Comparison of ENCODE assay signal across 15 cellular contexts in genomic region chr2:45241061-45241561, GRCh38.
DNase-seq lines count a peak whose midpoint lies in the region; ATAC-seq and TF ChIP-seq lines count a peak whose summit lies in the region.
"Had no signal": no experiment of that assay in that cellular context is flagged by ENCODE, and none has a peak within 500 bp of the region (broad histone marks: within the 10 kb centered on the region; RNA-seq: fewer than 3 reads in every experiment).

No MANE protein-coding gene starts in this region.

- no peak for TF ChIP-seq POLR2A in prostate gland (IDR thresholded peaks at IDR 0.05)

- peak overlapping the region; percentile 20 for H3K4me3 ChIP-seq in GM23248
- H3K4me3 ChIP-seq in OCI-LY1 (ENCODE audit: low read depth, low read length, poor library complexity, severe bottlenecking): no peak overlapping the region
- H3K4me3 ChIP-seq in retinal pigment epithelial cell (ENCODE audit: low read length): no peak overlapping the region
- H3K4me3 ChIP-seq in prostate gland: no peak overlapping the region
- no peak overlapping the region for H3K4me3 ChIP-seq in CD8-positive, alpha-beta T cell (ENCODE audit: low read depth, low read length)
- H3K4me3 ChIP-seq: right lobe of liver had no signal

- H2BK120ac ChIP-seq in H9 (ENCODE audit: low read depth, low read length, poor library complexity, severe bottlenecking): no peak overlapping the region

- H3K4me2 ChIP-seq in GM23248 (ENCODE audit: unreplicated experiment): peak overlapping the region; percentile 75
- no peak overlapping the region for H3K4me2 ChIP-seq in OCI-LY1 (ENCODE audit: low read length)
- H3K4me2 ChIP-seq in H9 (ENCODE audit: insufficient read depth, insufficient read length, low read length): no peak overlapping the region

- DNase-seq in GM23248 (peak; percentile 58), dermis blood vessel endothelial cell (peak; percentile 40), retinal pigment epithelial cell (ENCODE audit: low read depth) (peak; percentile 59), prostate gland (ENCODE audit: low spot score) (no peak), H9 (no peak), NAMALWA (ENCODE audit: low spot score) (no peak)
- DNase-seq in CD8-positive, alpha-beta T cell: no peak
- DNase-seq: activated CD4-positive, alpha-beta T cell treated with anti-CD3 and anti-CD28 coated beads for 36 hours; activated naive CD8-positive, alpha-beta T cell treated with anti-CD3 and anti-CD28 coated beads, Interleukin-2, amount 50 U/mL, for 24 hours; CD4-positive, CD25-positive, alpha-beta regulatory T cell; naive thymus-derived CD8-positive, alpha-beta T cell; NCI-H2171; right lobe of liver; stimulated activated naive CD8-positive, alpha-beta T cell treated with anti-CD3 and anti-CD28 coated beads, Interleukin-15, Interleukin-2, amounts not matched to agents 100 U/mL and 50 U/mL, for 24 hours had no signal

- H3T11ph ChIP-seq in H9 (ENCODE audit: low read length): no peak overlapping the region

- intact Hi-C loops in prostate gland (cut with DNase I): no loop called here
- intact Hi-C loops in CD8-positive, alpha-beta T cell (cut with DNase I, micrococcal nuclease): no loop called here

- no peak overlapping the region for H4K91ac ChIP-seq in H9 (ENCODE audit: insufficient read length, low read depth, low read length)

- POLR2A ChIA-PET in CD8-positive, alpha-beta T cell (lab: Charles Lee): no interaction called here

- H2BK20ac ChIP-seq in H9 (ENCODE audit: low read depth, low read length, poor library complexity, severe bottlenecking): no peak overlapping the region

- H3F3A ChIP-seq in GM23248 (ENCODE audit: insufficient read depth) (peaks cover 16% of the 10 kb centered on the region; the same call in 1 of the 2 replicates), OCI-LY1 (ENCODE audit: insufficient read depth, low read length) (no peaks in the 10 kb centered on the region)

- H3K36me3 ChIP-seq in GM23248 (ENCODE audit: low read depth): no peaks in the 10 kb centered on the region
- H3K36me3 ChIP-seq in OCI-LY1 (ENCODE audit: insufficient read depth, low read length): no peaks in the 10 kb centered on the region
- H3K36me3 ChIP-seq in prostate gland: no peaks in the 10 kb centered on the region
- H3K36me3 ChIP-seq in CD8-positive, alpha-beta T cell (ENCODE audit: insufficient read depth, low read length): no peaks in the 10 kb centered on the region
- H3K36me3 ChIP-seq: right lobe of liver had no signal

- no peaks in the 10 kb centered on the region for H3K36me3 Mint-ChIP-seq in H9 (ENCODE audit: insufficient read depth in 1 of 3, low read depth in 3 of 3)
- no peaks in the 10 kb centered on the region for H3K36me3 Mint-ChIP-seq in CD8-positive, alpha-beta T cell
- H3K36me3 Mint-ChIP-seq: CD4-positive, CD25-positive, alpha-beta regulatory T cell; naive thymus-derived CD8-positive, alpha-beta T cell had no signal

- peaks cover 1% of the 10 kb centered on the region for H3K27me3 Mint-ChIP-seq in H9 (ENCODE audit: low read depth)
- H3K27me3 Mint-ChIP-seq in CD8-positive, alpha-beta T cell (ENCODE audit: low read depth): peaks cover 21% of the 10 kb centered on the region

- H2AFZ ChIP-seq in GM23248: no peak overlapping the region
- H2AFZ ChIP-seq in OCI-LY1 (ENCODE audit: low read length): no peak overlapping the region
- H2AFZ ChIP-seq in H9 (ENCODE audit: low read length): no peak overlapping the region

- H3K56ac ChIP-seq in H9 (ENCODE audit: insufficient read length, low read depth, low read length): no peak overlapping the region

- H3K79me2 ChIP-seq in GM23248 (ENCODE audit: insufficient read depth) (no peaks in the 10 kb centered on the region), OCI-LY1 (ENCODE audit: insufficient read depth, low read length) (no peaks in the 10 kb centered on the region; the same call in 1 of the 2 replicates), H9 (ENCODE audit: insufficient read depth, low read length) (no peaks in the 10 kb centered on the region)

- no peaks in the 10 kb centered on the region for H3K79me1 ChIP-seq in H9 (ENCODE audit: insufficient read depth, low read depth, low read length, poor library complexity, severe bottlenecking)

- H3K23ac ChIP-seq in H9 (ENCODE audit: insufficient read length, low read depth, low read length): no peak overlapping the region

- H2BK5ac ChIP-seq in H9 (ENCODE audit: insufficient read length, low read length): no peak overlapping the region

- no peaks in the 10 kb centered on the region for H3K9me2 ChIP-seq in GM23248 (ENCODE audit: insufficient read depth)
- H3K9me2 ChIP-seq in OCI-LY1 (ENCODE audit: low read depth, low read length): no peaks in the 10 kb centered on the region

- no peaks in the 10 kb centered on the region; a peak in 1 of 5 replicates for H3K9me3 Mint-ChIP-seq in H9
- no peaks in the 10 kb centered on the region for H3K9me3 Mint-ChIP-seq in CD8-positive, alpha-beta T cell
- H3K9me3 Mint-ChIP-seq: activated naive CD8-positive, alpha-beta T cell treated with anti-CD3 and anti-CD28 coated beads, Interleukin-2, amount 50 U/mL, for 24 hours; naive thymus-derived CD8-positive, alpha-beta T cell had no signal

- H3K4me1 ChIP-seq in GM23248 (ENCODE audit: insufficient read depth) (peaks cover 43% of the 10 kb centered on the region), OCI-LY1 (ENCODE audit: insufficient read depth, low read length, severe bottlenecking) (peaks cover 34% of the 10 kb centered on the region), prostate gland (replicated peaks) (peaks cover 3% of the 10 kb centered on the region), H9 (ENCODE audit: insufficient read depth, low read length) (no peaks in the 10 kb centered on the region)
- no peaks in the 10 kb centered on the region for H3K4me1 ChIP-seq in CD8-positive, alpha-beta T cell (ENCODE audit: insufficient read depth, low read length)
- H3K4me1 ChIP-seq: right lobe of liver had no signal

- TF ChIP-seq CTCF in OCI-LY1 (IDR thresholded peaks at IDR 0.05; ENCODE audit: low read length) (no peak), retinal pigment epithelial cell (conservative IDR thresholded peaks at IDR 0.05; ENCODE audit: low read depth, low read length) (no peak), prostate gland (IDR thresholded peaks at IDR 0.05) (no peak), H9 (conservative IDR thresholded peaks at IDR 0.05) (no peak)
- TF ChIP-seq CTCF in CD8-positive, alpha-beta T cell (IDR thresholded peaks at IDR 0.05): no peak

- no peak overlapping the region for H3K4me3 Mint-ChIP-seq in H9
- H3K4me3 Mint-ChIP-seq in CD8-positive, alpha-beta T cell: no peak overlapping the region
- H3K4me3 Mint-ChIP-seq: activated CD4-positive, alpha-beta T cell treated with anti-CD3 and anti-CD28 coated beads for 36 hours; activated naive CD8-positive, alpha-beta T cell treated with anti-CD3 and anti-CD28 coated beads, Interleukin-2, amount 50 U/mL, for 24 hours; CD4-positive, CD25-positive, alpha-beta regulatory T cell; naive thymus-derived CD8-positive, alpha-beta T cell had no signal

- no peaks in the 10 kb centered on the region for H4K20me1 ChIP-seq in GM23248 (ENCODE audit: insufficient read depth)
- no peaks in the 10 kb centered on the region for H4K20me1 ChIP-seq in OCI-LY1 (ENCODE audit: insufficient read depth, low read length)
- no peaks in the 10 kb centered on the region for H4K20me1 ChIP-seq in H9 (ENCODE audit: control insufficient read depth, insufficient read depth, insufficient read length)

- ATAC-seq in CD8-positive, alpha-beta T cell: no peak
- ATAC-seq: activated CD4-positive, alpha-beta T cell treated with anti-CD3 and anti-CD28 coated beads for 36 hours; activated naive CD8-positive, alpha-beta T cell treated with anti-CD3 and anti-CD28 coated beads, Interleukin-2, amount 50 U/mL, for 24 hours; naive thymus-derived CD8-positive, alpha-beta T cell; right lobe of liver; stimulated activated naive CD8-positive, alpha-beta T cell treated with anti-CD3 and anti-CD28 coated beads, Interleukin-15, Interleukin-2, amounts not matched to agents 100 U/mL and 50 U/mL, for 24 hours had no signal

- no peaks in the 10 kb centered on the region for H3K9me3 ChIP-seq in GM23248 (ENCODE audit: low read depth)
- no peaks in the 10 kb centered on the region for H3K9me3 ChIP-seq in OCI-LY1 (ENCODE audit: low read length)
- H3K9me3 ChIP-seq in prostate gland: no peaks in the 10 kb centered on the region
- H3K9me3 ChIP-seq in H9 (ENCODE audit: control insufficient read depth, low read depth, low read length): no peaks in the 10 kb centered on the region
- no peaks in the 10 kb centered on the region for H3K9me3 ChIP-seq in CD8-positive, alpha-beta T cell (ENCODE audit: low read length)
- H3K9me3 ChIP-seq: right lobe of liver had no signal

- no peak overlapping the region for H4K8ac ChIP-seq in H9 (replicated peaks; ENCODE audit: insufficient read length, low read depth, low read length)

- no peaks in the 10 kb centered on the region for H3K23me2 ChIP-seq in H9 (ENCODE audit: insufficient read length, low read depth, low read length, poor library complexity, severe bottlenecking)

- H3K14ac ChIP-seq in H9 (ENCODE audit: insufficient read depth, low read length): no peak overlapping the region

- no peak overlapping the region for H2BK12ac ChIP-seq in H9 (ENCODE audit: insufficient read length, low read depth, low read length)

- no peak overlapping the region for H3K18ac ChIP-seq in H9 (ENCODE audit: insufficient read length, low read depth, low read length)

- no peak overlapping the region for H3K27ac Mint-ChIP-seq in H9
- H3K27ac Mint-ChIP-seq in CD8-positive, alpha-beta T cell: no peak overlapping the region
- H3K27ac Mint-ChIP-seq: activated CD4-positive, alpha-beta T cell treated with anti-CD3 and anti-CD28 coated beads for 36 hours; activated naive CD8-positive, alpha-beta T cell treated with anti-CD3 and anti-CD28 coated beads, Interleukin-2, amount 50 U/mL, for 24 hours; CD4-positive, CD25-positive, alpha-beta regulatory T cell; naive thymus-derived CD8-positive, alpha-beta T cell had no signal

- H2AK5ac ChIP-seq in H9 (ENCODE audit: insufficient read length, low read length): no peak overlapping the region

- in situ Hi-C loops in GM23248 (cut with MboI): no loop called here

- H3K4ac ChIP-seq in H9 (ENCODE audit: low read depth, low read length): no peak overlapping the region

- 25 to 28% methylated on average over 3 of the region's 3 CpGs for WGBS in GM23248 (ENCODE audit: low coverage in 1 of 2, low lambda C conversion rate in 2 of 2, missing lambda C conversion rate in 2 of 2), 2 experiments
- 23% methylated on average over 3 of the region's 3 CpGs for WGBS in prostate gland
- no CpG with 5 or more reads among the region's 3 CpGs for WGBS in H9 (ENCODE audit: extremely low coverage, insufficient read length, low lambda C conversion rate)

- H3K4me1 Mint-ChIP-seq in H9: peaks cover 7 to 9% of the 10 kb centered on the region in 2 experiments; a peak in 3 of 4 replicates
- no peaks in the 10 kb centered on the region for H3K4me1 Mint-ChIP-seq in CD8-positive, alpha-beta T cell (ENCODE audit: low read depth)
- H3K4me1 Mint-ChIP-seq: CD4-positive, CD25-positive, alpha-beta regulatory T cell; naive thymus-derived CD8-positive, alpha-beta T cell had no signal

- no peak overlapping the region for H3K9ac ChIP-seq in GM23248
- no peak overlapping the region for H3K9ac ChIP-seq in OCI-LY1 (ENCODE audit: low read length)
- H3K9ac ChIP-seq in H9 (ENCODE audit: extremely low read depth, insufficient read length, low read length): no peak overlapping the region

- no peak overlapping the region for H4K5ac ChIP-seq in H9 (ENCODE audit: insufficient read length, low read depth, low read length)

- H2BK15ac ChIP-seq in H9 (ENCODE audit: low read depth, low read length): no peak overlapping the region

- H3K27ac ChIP-seq in GM23248 (0 out of 2 replicates have a peak overlapping the region, but pooled peaks have one; percentile 13), OCI-LY1 (ENCODE audit: low read depth, low read length, poor library complexity, severe bottlenecking) (peak overlapping the region; percentile 24), prostate gland (no peak overlapping the region), H9 (ENCODE audit: insufficient read length, low read depth, low read length) (no peak overlapping the region)
- no peak overlapping the region for H3K27ac ChIP-seq in CD8-positive, alpha-beta T cell (ENCODE audit: low read depth, low read length)
- H3K27ac ChIP-seq: right lobe of liver had no signal

- CTCF ChIA-PET in CD8-positive, alpha-beta T cell (lab: Charles Lee): no interaction called here

- H3K27me3 ChIP-seq in GM23248 (replicated peaks; ENCODE audit: insufficient read depth): no peaks in the 10 kb centered on the region
- H3K27me3 ChIP-seq in OCI-LY1 (ENCODE audit: insufficient read depth, low read length): no peaks in the 10 kb centered on the region
- no peaks in the 10 kb centered on the region for H3K27me3 ChIP-seq in prostate gland (replicated peaks; ENCODE audit: insufficient read depth)
- H3K27me3 ChIP-seq in H9 (ENCODE audit: insufficient read depth, low read length): no peaks in the 10 kb centered on the region
- no peaks in the 10 kb centered on the region for H3K27me3 ChIP-seq in CD8-positive, alpha-beta T cell (ENCODE audit: insufficient read depth, low read length)
- H3K27me3 ChIP-seq: right lobe of liver had no signal

Comparison
In these comparisons a context has a peak if more than half of its experiments do, and no peak if none do; other contexts are left out.
1. DNase-seq: peak in GM23248 (single experiment), dermis blood vessel endothelial cell (single experiment) and retinal pigment epithelial cell (single experiment); none in prostate gland (single experiment), H9 (single experiment), NAMALWA (single experiment) and CD8-positive, alpha-beta T cell (0 of 7).
2. H3K27ac ChIP-seq: peak in GM23248 (single experiment) and OCI-LY1 (single experiment); none in prostate gland (0 of 2), H9 (single experiment) and CD8-positive, alpha-beta T cell (single experiment).